Comparison of ENCODE assay signal across 8 cellular contexts in the genomic region with DNA sequence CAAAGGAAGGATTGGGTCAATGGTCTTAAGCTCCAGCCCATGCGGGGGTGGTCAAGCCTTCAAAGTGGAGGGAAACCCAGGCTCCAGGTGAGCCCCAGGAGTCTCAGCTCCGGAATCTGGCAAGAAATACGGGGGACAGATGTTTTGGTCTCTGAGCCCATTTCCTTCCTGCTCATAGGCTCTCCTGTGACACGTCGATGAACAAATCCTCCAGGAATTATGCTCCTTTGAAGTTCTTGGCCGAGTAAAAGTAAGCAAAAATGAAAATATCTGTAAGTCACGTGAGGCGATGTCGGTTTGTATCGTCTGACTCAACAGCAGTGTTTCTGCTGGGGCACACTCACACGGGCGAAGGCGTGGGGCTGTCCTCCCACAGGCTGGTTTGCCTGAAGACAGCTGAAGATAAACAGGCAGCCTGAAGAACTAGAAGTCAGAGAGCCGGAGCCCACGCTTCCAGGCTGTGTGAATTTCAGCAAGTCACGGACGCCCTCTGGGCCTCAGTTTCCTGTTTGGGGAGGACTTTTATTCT. TPM values are rescaled to one million over a fixed set of nuclear protein-coding genes. Genes with fewer than 3 reads are reported as not detected.
DNase-seq lines count a peak whose midpoint lies in the region; ATAC-seq and TF ChIP-seq lines count a peak whose summit lies in the region.

No MANE protein-coding gene starts in this region.

- TF ChIP-seq RAD21 in Ishikawa (IDR thresholded peaks at IDR 0.05; ENCODE audit: low read depth), result no peak

- TF ChIP-seq CTCF in hepatocyte (IDR thresholded peaks at IDR 0.05; ENCODE audit: poor library complexity), result no peak

- H3K4me1 Mint-ChIP-seq in stimulated activated naive CD8-positive, alpha-beta T cell treated with anti-CD3 and anti-CD28 coated beads, Interleukin-15, Interleukin-2, amounts not matched to agents 100 ng/mL and 50 ng/mL, for 24 hours (ENCODE audit: low read depth), result peaks cover 83% of the 10 kb centered on the region

- H3K9me2 ChIP-seq in hepatocyte (replicated peaks; ENCODE audit: insufficient read depth), result no peaks in the 10 kb centered on the region

- H3K4me3 Mint-ChIP-seq in stimulated activated naive CD8-positive, alpha-beta T cell treated with anti-CD3 and anti-CD28 coated beads, Interleukin-15, Interleukin-2, amounts not matched to agents 100 ng/mL and 50 ng/mL, for 24 hours, result peak overlapping the region; percentile 55

- no peaks in the 10 kb centered on the region for H3K79me2 ChIP-seq in hepatocyte

- H2AFZ ChIP-seq in hepatocyte, result no peak overlapping the region

- H3K36me3 ChIP-seq in hepatocyte (replicated peaks; ENCODE audit: insufficient read depth, low read depth), result no peaks in the 10 kb centered on the region

- peak; percentile 77 to 81 for DNase-seq in activated T-cell treated with anti-CD3 and anti-CD28 coated beads, Interleukin-2, amount 50 U/mL, for 48 hours
- DNase-seq in hepatocyte (ENCODE audit: low spot score) (peak; percentile 75), NCI-H187 treated with DMSO at 0.1 percent for 48 hours (lab: John Stamatoyannopoulos, UW) (no peak), KG1 (lab: John Stamatoyannopoulos, UW) (no peak), ureter (ENCODE audit: low spot score) (no peak)

- peak overlapping the region; percentile 23 for H3K27ac ChIP-seq in hepatocyte

- H3K4me3 ChIP-seq in hepatocyte, result no peak overlapping the region

- H3K27ac Mint-ChIP-seq in stimulated activated naive CD8-positive, alpha-beta T cell treated with anti-CD3 and anti-CD28 coated beads, Interleukin-15, Interleukin-2, amounts not matched to agents 100 ng/mL and 50 ng/mL, for 24 hours, result peak overlapping the region; percentile 89

- H3K4me1 ChIP-seq in hepatocyte (ENCODE audit: insufficient read depth), result no peaks in the 10 kb centered on the region

- ATAC-seq in GM18502 (IDR thresholded peaks at IDR 0.05; ENCODE audit: poor library complexity, unreplicated experiment), result peak; percentile 23

- no peaks in the 10 kb centered on the region for H3K9me3 ChIP-seq in hepatocyte (ENCODE audit: low read depth)

- H3K9me3 Mint-ChIP-seq in stimulated activated naive CD8-positive, alpha-beta T cell treated with anti-CD3 and anti-CD28 coated beads, Interleukin-15, Interleukin-2, amounts not matched to agents 100 ng/mL and 50 ng/mL, for 24 hours, result no peaks in the 10 kb centered on the region

- no peak for TF ChIP-seq EP300 in Ishikawa (IDR thresholded peaks at IDR 0.05; ENCODE audit: borderline replicate concordance)

- no peak overlapping the region for H3K4me2 ChIP-seq in hepatocyte

- 58% methylated on average over 17 of the region's 17 CpGs for WGBS in hepatocyte (ENCODE audit: low lambda C conversion rate, missing lambda C conversion rate)

- H3K36me3 Mint-ChIP-seq in stimulated activated naive CD8-positive, alpha-beta T cell treated with anti-CD3 and anti-CD28 coated beads, Interleukin-15, Interleukin-2, amounts not matched to agents 100 ng/mL and 50 ng/mL, for 24 hours (ENCODE audit: low read depth), result no peaks in the 10 kb centered on the region

- H4K20me1 ChIP-seq in hepatocyte (ENCODE audit: insufficient read depth, poor library complexity, severe bottlenecking), result no peaks in the 10 kb centered on the region

- H3K27me3 ChIP-seq in hepatocyte, result no peaks in the 10 kb centered on the region

- peaks cover under 1% of the 10 kb centered on the region for H3K27me3 Mint-ChIP-seq in stimulated activated naive CD8-positive, alpha-beta T cell treated with anti-CD3 and anti-CD28 coated beads, Interleukin-15, Interleukin-2, amounts not matched to agents 100 ng/mL and 50 ng/mL, for 24 hours

TF ChIP-seq in Ishikawa, 13 proteins besides CTCF, POLR2A, EP300 and RAD21:
- TF ChIP-seq, protein P1, sequence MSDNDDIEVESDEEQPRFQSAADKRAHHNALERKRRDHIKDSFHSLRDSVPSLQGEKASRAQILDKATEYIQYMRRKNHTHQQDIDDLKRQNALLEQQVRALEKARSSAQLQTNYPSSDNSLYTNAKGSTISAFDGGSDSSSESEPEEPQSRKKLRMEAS (IDR thresholded peaks at IDR 0.05), result no peak
- no peak for TF ChIP-seq REST (IDR thresholded peaks at IDR 0.05; ENCODE audit: low read depth)
- TF ChIP-seq, protein P2, sequence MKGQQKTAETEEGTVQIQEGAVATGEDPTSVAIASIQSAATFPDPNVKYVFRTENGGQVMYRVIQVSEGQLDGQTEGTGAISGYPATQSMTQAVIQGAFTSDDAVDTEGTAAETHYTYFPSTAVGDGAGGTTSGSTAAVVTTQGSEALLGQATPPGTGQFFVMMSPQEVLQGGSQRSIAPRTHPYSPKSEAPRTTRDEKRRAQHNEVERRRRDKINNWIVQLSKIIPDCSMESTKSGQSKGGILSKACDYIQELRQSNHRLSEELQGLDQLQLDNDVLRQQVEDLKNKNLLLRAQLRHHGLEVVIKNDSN (IDR thresholded peaks at IDR 0.05), result peak; percentile 77
- no peak for TF ChIP-seq CEBPB (IDR thresholded peaks at IDR 0.05)
- no peak for TF ChIP-seq FOXM1 (IDR thresholded peaks at IDR 0.05; ENCODE audit: borderline replicate concordance, low read depth)
- TF ChIP-seq TAF1 (IDR thresholded peaks at IDR 0.05; ENCODE audit: low read depth), result no peak
- no peak for TF ChIP-seq YY1 (IDR thresholded peaks at IDR 0.05; ENCODE audit: low read depth)
- TF ChIP-seq ZBTB7A (IDR thresholded peaks at IDR 0.05; ENCODE audit: low read depth), result no peak
- no peak for TF ChIP-seq TEAD4 (IDR thresholded peaks at IDR 0.05)

RNA-seq across cellular contexts. Expression of gene SMNDC1, which starts 52.6 kb away (rescaled TPM):
- total RNA-seq in hepatocyte (13.6 and 17.4 TPM in 2 replicates), ureter (27.9 TPM)
- polyA plus RNA-seq in hepatocyte, result 14.3 and 19.1 TPM in 2 replicates

Comparison
In these comparisons a context has a peak if more than half of its experiments do, and no peak if none do; other contexts are left out.
1. DNase-seq: peak in activated T-cell treated with anti-CD3 and anti-CD28 coated beads, Interleukin-2, amount 50 U/mL, for 48 hours (2 of 2) and hepatocyte (single experiment); none in NCI-H187 treated with DMSO at 0.1 percent for 48 hours (single experiment), KG1 (single experiment) and ureter (single experiment).